ENCODE assay signal across 18 cellular contexts in genomic region chr2:156021326-156022040, GRCh38.
DNase-seq lines count a peak whose midpoint lies in the region; ATAC-seq and TF ChIP-seq lines count a peak whose summit lies in the region.
"Had no signal": no experiment of that assay in that cellular context is flagged by ENCODE, and none has a peak within 500 bp of the region (broad histone marks: within the 10 kb centered on the region; RNA-seq: fewer than 3 reads in every experiment).

No MANE protein-coding gene starts in this region.

- H3K4me2 ChIP-seq in PC-9, result peak overlapping the region; percentile 58

- peaks cover 24% of the 10 kb centered on the region for H3K4me1 ChIP-seq in PC-9 (replicated peaks; ENCODE audit: insufficient read depth)
- H3K4me1 ChIP-seq: gastrocnemius medialis, suprapubic skin had no signal

- BruUV-seq in PC-9 (replicated peaks; lab: Mats Ljungman, UMichigan), result no TSS peak

- TF ChIP-seq CTCF in PC-9 (conservative IDR thresholded peaks at IDR 0.05), result no peak
- no peak for TF ChIP-seq CTCF in retinal pigment epithelial cell (conservative IDR thresholded peaks at IDR 0.05; ENCODE audit: low read depth, low read length)

- CTCF ChIA-PET in PC-9 (lab: Charles Lee), result no interaction called here

- no peaks in the 10 kb centered on the region for H3K79me2 ChIP-seq in PC-9 (ENCODE audit: low read depth)

- H3K27me3 ChIP-seq in H7 (ENCODE audit: control insufficient read depth, insufficient read depth, low read length) (no peaks in the 10 kb centered on the region), PC-9 (ENCODE audit: insufficient read depth, low read depth) (no peaks in the 10 kb centered on the region)
- H3K27me3 ChIP-seq: gastrocnemius medialis, suprapubic skin had no signal

- H3K9me3 ChIP-seq in PC-9 (ENCODE audit: insufficient read depth, low read depth), result no peaks in the 10 kb centered on the region
- H3K9me3 ChIP-seq: gastrocnemius medialis, suprapubic skin had no signal

- 0 out of 2 replicates have a peak overlapping the region, but pooled peaks have one; percentile 27 for H2AFZ ChIP-seq in PC-9
- H2AFZ ChIP-seq: GM23248 had no signal

- H3K36me3 ChIP-seq in H7 (replicated peaks; ENCODE audit: control insufficient read depth, insufficient read depth, low read length), result no peaks in the 10 kb centered on the region
- no peaks in the 10 kb centered on the region for H3K36me3 ChIP-seq in PC-9 (ENCODE audit: low read depth)
- H3K36me3 ChIP-seq: gastrocnemius medialis, suprapubic skin had no signal

- ATAC-seq in HG02938 (IDR thresholded peaks at IDR 0.05; ENCODE audit: unreplicated experiment), result no peak
- ATAC-seq in GM18505 (IDR thresholded peaks at IDR 0.05; ENCODE audit: unreplicated experiment), result no peak
- ATAC-seq: gastrocnemius medialis had no signal

- no peaks in the 10 kb centered on the region for H3K9me2 ChIP-seq in PC-9 (ENCODE audit: insufficient read depth)

- intact Hi-C loops in PC-9 (cut with micrococcal nuclease; ENCODE audit: unreplicated experiment), result loop anchor here (5.0 kb wide), 1 partner anchor 161 kb away; no protein-coding TSS in a partner anchor

- H3K27ac ChIP-seq in PC-9, result peak overlapping the region; percentile 77
- H3K27ac ChIP-seq in epithelial cell of prostate, result peak overlapping the region; percentile 55
- H3K27ac ChIP-seq: gastrocnemius medialis, GM23248, suprapubic skin had no signal

- H3K4me3 ChIP-seq in H7 (ENCODE audit: insufficient read depth, low read depth, low read length) (no peak overlapping the region), PC-9 (peak overlapping the region; percentile 31; the same call in 1 of the 2 replicates), retinal pigment epithelial cell (ENCODE audit: low read length) (no peak overlapping the region)
- H3K4me3 ChIP-seq: gastrocnemius medialis, GM23248, suprapubic skin had no signal

- H4K20me1 ChIP-seq in PC-9 (ENCODE audit: insufficient read depth), result no peaks in the 10 kb centered on the region

- H3F3A ChIP-seq in PC-9 (ENCODE audit: insufficient read depth, low read depth), result peaks cover 8% of the 10 kb centered on the region

- DNase-seq in H7, result peak; percentile 4
- DNase-seq in PC-9, result peak; percentile 19 to 84
- DNase-seq in epithelial cell of prostate (ENCODE audit: low read depth, low spot score), result peak; percentile 56
- DNase-seq in retinal pigment epithelial cell (ENCODE audit: low read depth), result peak; percentile 52
- no peak for DNase-seq in NCI-H748 treated with DMSO at 0.1 percent for 48 hours (lab: John Stamatoyannopoulos, UW)
- DNase-seq in stimulated activated CD4-positive, alpha-beta T cell treated with anti-CD3 and anti-CD28 coated beads, Interleukin-15, amount 100 ng/mL, for 24 hours, result no peak
- DNase-seq: activated CD4-positive, alpha-beta T cell treated with anti-CD3 and anti-CD28 coated beads for 48 hours; activated CD8-positive, alpha-beta memory T cell treated with anti-CD3 and anti-CD28 coated beads, Interleukin-2, amount 50 U/mL, for 48 hours; activated gamma-delta T cell treated with Interleukin-2 at 50 U/mL for 16 hours; cerebellar nuclear complex; gastrocnemius medialis; GF-D8; GM23248; NCI-H524; OCI-M1 had no signal

- POLR2A ChIA-PET in PC-9 (lab: Charles Lee; ENCODE audit: unreplicated experiment), result no interaction called here

- TF ChIP-seq POLR2A in GM18505 (IDR thresholded peaks at IDR 0.05; ENCODE audit: borderline replicate concordance, extremely low read depth, insufficient read depth, insufficient read length), result no peak

Comparison
In these comparisons a context has a peak if more than half of its experiments do, and no peak if none do; other contexts are left out.
1. DNase-seq: peak in H7 (single experiment), PC-9 (2 of 2), epithelial cell of prostate (single experiment) and retinal pigment epithelial cell (single experiment); none in NCI-H748 treated with DMSO at 0.1 percent for 48 hours (single experiment) and stimulated activated CD4-positive, alpha-beta T cell treated with anti-CD3 and anti-CD28 coated beads, Interleukin-15, amount 100 ng/mL, for 24 hours (single experiment).